18 cellular contexts compared by ENCODE assay signal in genomic region chr16:14296663-14297062, GRCh38.
A peak's percentile ranks its signal among the peaks of the same experiment; 100 is the strongest.
DNase-seq lines count a peak whose midpoint lies in the region; ATAC-seq and TF ChIP-seq lines count a peak whose summit lies in the region.
"Had no signal": no experiment of that assay in that cellular context is flagged by ENCODE, and none has a peak within 500 bp of the region (broad histone marks: within the 10 kb centered on the region; RNA-seq: fewer than 3 reads in every experiment).

No MANE protein-coding gene starts in this region.

- CTCF ChIA-PET in MCF 10A (lab: Yijun Ruan, JAX) = interaction anchor here (0.7 to 6.1 kb wide), 3 partner anchors 50 to 231 kb away, joined by 3 to 106 read pairs (median 4); no protein-coding TSS in a partner anchor

- no peaks in the 10 kb centered on the region for H3K27me3 ChIP-seq in breast epithelium

- no peaks in the 10 kb centered on the region for H3K4me1 ChIP-seq in breast epithelium
- H3K4me1 ChIP-seq: Caco-2 had no signal

- TF ChIP-seq CTCF in MCF 10A (IDR thresholded peaks at IDR 0.05; ENCODE audit: unreplicated experiment) (no peak), breast epithelium (IDR thresholded peaks at IDR 0.05) (no peak)

- no peak for ATAC-seq in memory B cell (ENCODE audit: low read depth)
- ATAC-seq: CD8-positive, alpha-beta T cell had no signal

- BruUV-seq in MCF 10A (replicated peaks; lab: Mats Ljungman, UMichigan) = no TSS peak

- H3K36me3 Mint-ChIP-seq in MCF 10A (ENCODE audit: insufficient read depth, unreplicated experiment) (no peaks in the 10 kb centered on the region), memory B cell (no peaks in the 10 kb centered on the region)
- H3K36me3 Mint-ChIP-seq in dendritic cell treated with granulocyte-macrophage colony-stimulating factor and Interleukin-4, amounts not matched to agents 40 ng/mL and 50 ng/mL, for 4 days (ENCODE audit: low read depth) = peaks cover 5% of the 10 kb centered on the region
- H3K36me3 Mint-ChIP-seq: CD4-positive, CD25-positive, alpha-beta regulatory T cell; CD8-positive, alpha-beta T cell had no signal

- no peaks in the 10 kb centered on the region for H3K36me3 ChIP-seq in breast epithelium
- H3K36me3 ChIP-seq: BLaER1 had no signal

- no peak overlapping the region for H3K27ac ChIP-seq in breast epithelium
- H3K27ac ChIP-seq: 22Rv1, BLaER1, C4-2B had no signal

- no peaks in the 10 kb centered on the region for H3K9me3 ChIP-seq in breast epithelium
- H3K9me3 ChIP-seq: BLaER1, Caco-2 had no signal

- TF ChIP-seq POLR2A in breast epithelium (IDR thresholded peaks at IDR 0.05) = no peak

- H3K4me3 ChIP-seq in breast epithelium = no peak overlapping the region
- H3K4me3 ChIP-seq: BLaER1 had no signal

- intact Hi-C loops in MCF 10A (cut with micrococcal nuclease) (no loop called here), breast epithelium (cut with DNase I; ENCODE audit: low total_unique reads) (no loop called here)
- intact Hi-C loops in dendritic cell treated with granulocyte-macrophage colony-stimulating factor and Interleukin-4, amounts not matched to agents 40 ng/mL and 50 ng/mL, for 4 days (cut with micrococcal nuclease) = no loop called here

- no peaks in the 10 kb centered on the region for H3K27me3 Mint-ChIP-seq in MCF 10A (ENCODE audit: insufficient read depth, unreplicated experiment)
- peaks cover 19% of the 10 kb centered on the region for H3K27me3 Mint-ChIP-seq in dendritic cell treated with granulocyte-macrophage colony-stimulating factor and Interleukin-4, amounts not matched to agents 40 ng/mL and 50 ng/mL, for 4 days
- peaks cover 5% of the 10 kb centered on the region for H3K27me3 Mint-ChIP-seq in memory B cell

- no peak for DNase-seq in MCF 10A (ENCODE audit: unreplicated experiment)
- DNase-seq in breast epithelium (ENCODE audit: low spot score in 2 of 2) = no peak
- no peak for DNase-seq in memory B cell (ENCODE audit: low spot score in 2 of 2)
- no peak for DNase-seq in NCI-H526 treated with DMSO at 0.1 percent for 48 hours (lab: John Stamatoyannopoulos, UW)
- DNase-seq in NCI-H146 treated with DMSO at 0.1 percent for 48 hours (lab: John Stamatoyannopoulos, UW; ENCODE audit: unreplicated experiment) = no peak
- DNase-seq: Caco-2; CD4-positive, CD25-positive, alpha-beta regulatory T cell; CD8-positive, alpha-beta T cell; DMS153; DND-41; GOT3; H7; HCEC 1CT had no signal

- POLR2A ChIA-PET in MCF 10A (lab: Yijun Ruan, JAX) = no interaction called here

- no peak overlapping the region for H3K4me3 Mint-ChIP-seq in MCF 10A (ENCODE audit: unreplicated experiment)
- H3K4me3 Mint-ChIP-seq in dendritic cell treated with granulocyte-macrophage colony-stimulating factor and Interleukin-4, amounts not matched to agents 40 ng/mL and 50 ng/mL, for 4 days = no peak overlapping the region
- H3K4me3 Mint-ChIP-seq in memory B cell = no peak overlapping the region
- H3K4me3 Mint-ChIP-seq: B cell; CD4-positive, CD25-positive, alpha-beta regulatory T cell; CD8-positive, alpha-beta T cell had no signal

- H3K9me3 Mint-ChIP-seq in MCF 10A (ENCODE audit: unreplicated experiment) (no peaks in the 10 kb centered on the region), memory B cell (no peaks in the 10 kb centered on the region)
- no peaks in the 10 kb centered on the region for H3K9me3 Mint-ChIP-seq in dendritic cell treated with granulocyte-macrophage colony-stimulating factor and Interleukin-4, amounts not matched to agents 40 ng/mL and 50 ng/mL, for 4 days
- H3K9me3 Mint-ChIP-seq: CD4-positive, CD25-positive, alpha-beta regulatory T cell; CD8-positive, alpha-beta T cell had no signal

- H3K4me1 Mint-ChIP-seq in MCF 10A (ENCODE audit: insufficient read depth, unreplicated experiment) (peaks cover 13% of the 10 kb centered on the region), memory B cell (peaks cover 6% of the 10 kb centered on the region)
- peaks cover 44% of the 10 kb centered on the region for H3K4me1 Mint-ChIP-seq in dendritic cell treated with granulocyte-macrophage colony-stimulating factor and Interleukin-4, amounts not matched to agents 40 ng/mL and 50 ng/mL, for 4 days (ENCODE audit: low read depth)

- H3K27ac Mint-ChIP-seq in MCF 10A (ENCODE audit: low read depth, unreplicated experiment) = peak overlapping the region; percentile 49
- H3K27ac Mint-ChIP-seq in dendritic cell treated with granulocyte-macrophage colony-stimulating factor and Interleukin-4, amounts not matched to agents 40 ng/mL and 50 ng/mL, for 4 days = peak overlapping the region; percentile 60
- H3K27ac Mint-ChIP-seq in memory B cell = peak overlapping the region; percentile 40
- H3K27ac Mint-ChIP-seq: B cell; CD4-positive, CD25-positive, alpha-beta regulatory T cell; CD8-positive, alpha-beta T cell had no signal
